31 cellular contexts compared by ENCODE assay signal in genomic region chr14:102189858-102190257, GRCh38. TPM values are rescaled to one million over a fixed set of nuclear protein-coding genes. Genes with fewer than 3 reads are reported as not detected.
DNase-seq lines count a peak whose midpoint lies in the region; ATAC-seq, FAIRE-seq and TF ChIP-seq lines count a peak whose summit lies in the region.
"Had no signal": no experiment of that assay in that cellular context is flagged by ENCODE, and none has a peak within 500 bp of the region (broad histone marks: within the 10 kb centered on the region; RNA-seq: fewer than 3 reads in every experiment).

No MANE protein-coding gene starts in this region.

- no peaks in the 10 kb centered on the region for H3K27me3 ChIP-seq in adrenal gland
- H3K27me3 ChIP-seq: sigmoid colon, upper lobe of right lung had no signal

- TF ChIP-seq POLR2A in adrenal gland (IDR thresholded peaks at IDR 0.05), result no peak
- TF ChIP-seq POLR2A in erythroblast (IDR thresholded peaks at IDR 0.05; ENCODE audit: low read length), result no peak

- no peaks in the 10 kb centered on the region for H3K36me3 Mint-ChIP-seq in activated naive CD4-positive, alpha-beta T cell treated with anti-CD3 and anti-CD28 coated beads, Interleukin-2, amount 50 U/mL, for 72 hours
- H3K36me3 Mint-ChIP-seq in activated naive CD4-positive, alpha-beta T cell treated with anti-CD3 and anti-CD28 coated beads, Interleukin-2, amount 10 ng/mL, durations not matched to agents 7 days and 5 days, result peaks cover 1% of the 10 kb centered on the region
- peaks cover 7% of the 10 kb centered on the region for H3K36me3 Mint-ChIP-seq in type B pancreatic cell
- H3K36me3 Mint-ChIP-seq: activated naive CD4-positive, alpha-beta T cell treated with anti-CD3 and anti-CD28 coated beads, Interleukin-2, amount 50 U/mL, for 24 hours; natural killer cell had no signal

- H3K4me1 ChIP-seq in adrenal gland (replicated peaks in 1 of 2), result peaks cover 41 to 77% of the 10 kb centered on the region in 2 donors
- H3K4me1 ChIP-seq: prostate gland had no signal

- H3K27me3 Mint-ChIP-seq in activated naive CD4-positive, alpha-beta T cell treated with anti-CD3 and anti-CD28 coated beads, Interleukin-2, amount 10 ng/mL, durations not matched to agents 7 days and 5 days, result no peaks in the 10 kb centered on the region
- no peaks in the 10 kb centered on the region for H3K27me3 Mint-ChIP-seq in type B pancreatic cell
- H3K27me3 Mint-ChIP-seq: activated naive CD4-positive, alpha-beta T cell treated with anti-CD3 and anti-CD28 coated beads, Interleukin-2, amount 50 U/mL, for 24 hours had no signal

- peak overlapping the region; percentile 12 to 75 for H3K27ac Mint-ChIP-seq in activated naive CD4-positive, alpha-beta T cell treated with anti-CD3 and anti-CD28 coated beads, Interleukin-2, amount 50 U/mL, for 72 hours
- no peak overlapping the region for H3K27ac Mint-ChIP-seq in activated naive CD4-positive, alpha-beta T cell treated with anti-CD3 and anti-CD28 coated beads, Interleukin-2, amount 10 ng/mL, durations not matched to agents 7 days and 5 days
- H3K27ac Mint-ChIP-seq in type B pancreatic cell, result peak overlapping the region; percentile 85
- H3K27ac Mint-ChIP-seq: activated naive CD4-positive, alpha-beta T cell treated with anti-CD3 and anti-CD28 coated beads, Interleukin-2, amount 50 U/mL, for 24 hours; activated T-helper 2 cell treated with anti-CD3 and anti-CD28 coated beads, Interferon-gamma antibody, Interleukin-2, Interleukin-4, amounts not matched to agents 10 μg/mL and 5 μg/mL and 100 μg/mL, durations not matched to agents 14 hours and 24 hours and 36 hours had no signal

- no peak for TF ChIP-seq CTCF in adrenal gland (IDR thresholded peaks at IDR 0.05)
- TF ChIP-seq CTCF in type B pancreatic cell (conservative IDR thresholded peaks at IDR 0.05), result no peak
- no peak for TF ChIP-seq CTCF in D721Med (IDR thresholded peaks at IDR 0.05; ENCODE audit: insufficient read depth, missing control alignments)

- CTCF ChIA-PET in activated naive CD4-positive, alpha-beta T cell treated with anti-CD3 and anti-CD28 coated beads, Interleukin-2, amount 10 ng/mL, durations not matched to agents 7 days and 5 days (lab: Charles Lee), result no interaction called here

- H3K4me3 ChIP-seq in adrenal gland, result no peak overlapping the region
- H3K4me3 ChIP-seq: mucosa of descending colon, prostate gland, sigmoid colon, upper lobe of right lung had no signal

- no peak for ATAC-seq in activated naive CD4-positive, alpha-beta T cell treated with anti-CD3 and anti-CD28 coated beads, Interleukin-2, amount 50 U/mL, for 72 hours
- no peak for ATAC-seq in HG03196 (IDR thresholded peaks at IDR 0.05; ENCODE audit: unreplicated experiment)
- ATAC-seq: mucosa of descending colon, natural killer cell, Right ventricle myocardium inferior, upper lobe of right lung had no signal

- H3K27ac ChIP-seq in adrenal gland, result peak overlapping the region in 3 of 5 donors; percentile 71 to 78 (median 74)
- H3K27ac ChIP-seq: HL-60, prostate gland, sigmoid colon, upper lobe of right lung had no signal

- WGBS in adrenal gland, 4 donors, result 85 to 96% (median 91%) methylated on average over 5 of the region's 5 CpGs

- H3K36me3 ChIP-seq in adrenal gland (replicated peaks in 1 of 2), result no peaks in the 10 kb centered on the region
- H3K36me3 ChIP-seq: prostate gland, sigmoid colon had no signal

- no peak overlapping the region for H3K4me3 Mint-ChIP-seq in activated naive CD4-positive, alpha-beta T cell treated with anti-CD3 and anti-CD28 coated beads, Interleukin-2, amount 10 ng/mL, durations not matched to agents 7 days and 5 days
- H3K4me3 Mint-ChIP-seq in type B pancreatic cell, result no peak overlapping the region
- H3K4me3 Mint-ChIP-seq: activated naive CD4-positive, alpha-beta T cell treated with anti-CD3 and anti-CD28 coated beads, Interleukin-2, amount 50 U/mL, for 24 hours; CD14-positive monocyte; natural killer cell had no signal

- no peak for DNase-seq in activated naive CD4-positive, alpha-beta T cell treated with anti-CD3 and anti-CD28 coated beads, Interleukin-2, amount 50 U/mL, for 72 hours (ENCODE audit: low spot score in 2 of 2)
- DNase-seq in activated naive CD4-positive, alpha-beta T cell treated with anti-CD3 and anti-CD28 coated beads, Interleukin-2, amount 10 ng/mL, durations not matched to agents 7 days and 5 days, result no peak
- DNase-seq in adrenal gland, result peak in 1 of 7 donors; percentile 46
- DNase-seq in erythroblast (lab: John Stamatoyannopoulos, UW), result peak; percentile 75 to 83
- no peak for DNase-seq in type B pancreatic cell (ENCODE audit: extremely low spot score, unreplicated experiment)
- DNase-seq in NCI-H510A (lab: John Stamatoyannopoulos, UW), result no peak
- DNase-seq in D721Med (ENCODE audit: insufficient read length, low spot score), result no peak
- DNase-seq: 8988T; activated CD4-positive, alpha-beta T cell treated with anti-CD3 and anti-CD28 coated beads for 1 hour; aorta; H7; kidney; mucosa of descending colon; natural killer cell; NCI-H1417; NCI-H2029 treated with DMSO at 0.1 percent for 48 hours; NCI-H524 treated with DMSO at 0.1 percent for 48 hours; NK-92 treated with Interleukin-12 subunit alpha and Interleukin-12 subunit beta, amount 100 ng/mL, for 24 hours; occipital lobe; SK-N-SH; stimulated activated CD4-positive, alpha-beta T cell treated with anti-CD3 and anti-CD28 coated beads, Interleukin-4, amount 100 ng/mL, for 1 hour; upper lobe of right lung had no signal

- no peak for FAIRE-seq in D721Med (lab: Jason Lieb, UNC)
- FAIRE-seq: frontal cortex, kidney had no signal

- no peaks in the 10 kb centered on the region for H3K9me3 Mint-ChIP-seq in activated naive CD4-positive, alpha-beta T cell treated with anti-CD3 and anti-CD28 coated beads, Interleukin-2, amount 50 U/mL, for 72 hours
- no peaks in the 10 kb centered on the region for H3K9me3 Mint-ChIP-seq in activated naive CD4-positive, alpha-beta T cell treated with anti-CD3 and anti-CD28 coated beads, Interleukin-2, amount 10 ng/mL, durations not matched to agents 7 days and 5 days
- H3K9me3 Mint-ChIP-seq in type B pancreatic cell, result no peaks in the 10 kb centered on the region
- H3K9me3 Mint-ChIP-seq: activated naive CD4-positive, alpha-beta T cell treated with anti-CD3 and anti-CD28 coated beads, Interleukin-2, amount 50 U/mL, for 24 hours; activated T-helper 2 cell treated with anti-CD3 and anti-CD28 coated beads, Interferon-gamma antibody, Interleukin-2, Interleukin-4, amounts not matched to agents 10 μg/mL and 5 μg/mL and 100 μg/mL, durations not matched to agents 14 hours and 24 hours and 36 hours; CD14-positive monocyte; natural killer cell had no signal

- peaks cover 11% of the 10 kb centered on the region for H3K4me1 Mint-ChIP-seq in activated naive CD4-positive, alpha-beta T cell treated with anti-CD3 and anti-CD28 coated beads, Interleukin-2, amount 10 ng/mL, durations not matched to agents 7 days and 5 days
- peaks cover 52% of the 10 kb centered on the region for H3K4me1 Mint-ChIP-seq in type B pancreatic cell (ENCODE audit: unreplicated experiment)

- H3K9me3 ChIP-seq in adrenal gland (replicated peaks in 1 of 3), result no peaks in the 10 kb centered on the region
- H3K9me3 ChIP-seq: mucosa of descending colon, prostate gland, sigmoid colon, SK-N-SH, upper lobe of right lung had no signal

- intact Hi-C loops in adrenal gland (cut with DNase I), result no loop called here

RNA-seq across cellular contexts. Expression of gene WDR20, which starts 50.2 kb away (rescaled TPM):
- 10 to 100 TPM; 30.1 to 34.2 TPM for total RNA-seq in activated naive CD4-positive, alpha-beta T cell treated with anti-CD3 and anti-CD28 coated beads, Interleukin-2, amount 50 U/mL, for 72 hours
- total RNA-seq in adrenal gland, result 10 to 100 TPM; 13.1 to 55.9 (median 48.1) TPM
- 10 to 100 TPM; 21.5 to 46.1 (median 26.0) TPM for polyA plus RNA-seq in adrenal gland
- total RNA-seq in type B pancreatic cell (ENCODE audit: low replicate concordance), result 33.4 and 49.7 TPM in 2 replicates

Comparison
In these comparisons a context has a peak if more than half of its experiments do, and no peak if none do; other contexts are left out.
1. DNase-seq: peak in erythroblast (2 of 2); none in activated naive CD4-positive, alpha-beta T cell treated with anti-CD3 and anti-CD28 coated beads, Interleukin-2, amount 50 U/mL, for 72 hours (0 of 2), activated naive CD4-positive, alpha-beta T cell treated with anti-CD3 and anti-CD28 coated beads, Interleukin-2, amount 10 ng/mL, durations not matched to agents 7 days and 5 days (single experiment), type B pancreatic cell (single experiment), NCI-H510A (single experiment) and D721Med (single experiment).